In genomic region chr1:110034040-110034450, GRCh38 we compare ENCODE assay signal across 9 cellular contexts. TPM values are rescaled to one million over a fixed set of nuclear protein-coding genes. Genes with fewer than 3 reads are reported as not detected.
A peak's percentile ranks its signal among the peaks of the same experiment; 100 is the strongest.
DNase-seq lines count a peak whose midpoint lies in the region; ATAC-seq and TF ChIP-seq lines count a peak whose summit lies in the region.
"Had no signal": no experiment of that assay in that cellular context is flagged by ENCODE, and none has a peak within 500 bp of the region (broad histone marks: within the 10 kb centered on the region; RNA-seq: fewer than 3 reads in every experiment).

No MANE protein-coding gene starts in this region.

- WGBS in aorta, 2 donors: 59 to 61% methylated on average over 4 of the region's 4 CpGs

- peaks cover 12% of the 10 kb centered on the region for H3K36me3 Mint-ChIP-seq in MCF 10A (ENCODE audit: insufficient read depth, unreplicated experiment)

- no peaks in the 10 kb centered on the region for H3K27me3 ChIP-seq in left ventricle myocardium inferior (ENCODE audit: low read depth)
- H3K27me3 ChIP-seq in mononuclear cell (ENCODE audit: insufficient read depth, low read length): no peaks in the 10 kb centered on the region
- H3K27me3 ChIP-seq in aorta (ENCODE audit: control insufficient read depth in 1 of 2, insufficient read depth in 2 of 2, low read length in 1 of 2): no peaks in the 10 kb centered on the region

- POLR2A ChIA-PET in MCF 10A (lab: Yijun Ruan, JAX): interaction anchor here (0.6 to 3.4 kb wide), 17 partner anchors 8 to 488 kb away, joined by 3 to 24 read pairs (median 5); partner anchors contain the start of genes AHCYL1, GNAI3 and RBM15

- intact Hi-C loops in left ventricle myocardium inferior (cut with micrococcal nuclease): no loop called here
- intact Hi-C loops in left ventricle myocardium superior (cut with micrococcal nuclease): no loop called here
- intact Hi-C loops in MCF 10A (cut with micrococcal nuclease): no loop called here
- intact Hi-C loops in aorta (cut with DNase I): loop anchor here in 1 of 2 donors (5.0 kb wide), 1 partner anchor 428 kb away; no protein-coding TSS in a partner anchor

- H3K4me3 Mint-ChIP-seq in MCF 10A (ENCODE audit: unreplicated experiment): peak overlapping the region; percentile 97

- CTCF ChIA-PET in MCF 10A (lab: Yijun Ruan, JAX): interaction anchor here (1.0 to 4.0 kb wide), 5 partner anchors 9 to 71 kb away, joined by 4 to 20 read pairs (median 5); no protein-coding TSS in a partner anchor

- H3K4me3 ChIP-seq in left ventricle myocardium inferior (peak overlapping the region; percentile 98), mononuclear cell (ENCODE audit: low read length) (peak overlapping the region; percentile 98), aorta (ENCODE audit: low read length in 2 of 2) (peak overlapping the region; percentile 45 to 68)

- H3K36me3 ChIP-seq in left ventricle myocardium inferior (peaks cover 13% of the 10 kb centered on the region), aorta (ENCODE audit: control insufficient read depth in 1 of 2, insufficient read depth in 2 of 2, low read length in 1 of 2) (peaks cover 5 to 6% of the 10 kb centered on the region in 2 donors)

- TSS peak; percentile 85 for BruUV-seq in MCF 10A (replicated peaks; lab: Mats Ljungman, UMichigan)

- peaks cover 18% of the 10 kb centered on the region for H3K4me1 Mint-ChIP-seq in MCF 10A (ENCODE audit: insufficient read depth, unreplicated experiment)

- H3K27ac ChIP-seq in left ventricle myocardium inferior (replicated peaks) (peak overlapping the region; percentile 95), aorta (ENCODE audit: low read depth in 1 of 2, low read length in 2 of 2) (no peak overlapping the region)

- H3K9me3 ChIP-seq in left ventricle myocardium inferior (replicated peaks) (no peaks in the 10 kb centered on the region), mononuclear cell (ENCODE audit: low read depth, low read length) (no peaks in the 10 kb centered on the region), aorta (ENCODE audit: control insufficient read depth, low read length) (no peaks in the 10 kb centered on the region)

- TF ChIP-seq CTCF in left ventricle myocardium inferior (IDR thresholded peaks at IDR 0.05; ENCODE audit: borderline replicate concordance) (no peak), MCF 10A (IDR thresholded peaks at IDR 0.05; ENCODE audit: unreplicated experiment) (no peak), omental fat pad (IDR thresholded peaks at IDR 0.05) (no peak)

- DNase-seq in left ventricle myocardium inferior: no peak
- no peak for DNase-seq in left ventricle myocardium superior
- DNase-seq in MCF 10A (ENCODE audit: unreplicated experiment): no peak
- DNase-seq in aorta: no peak
- DNase-seq in omental fat pad (ENCODE audit: low spot score): no peak
- DNase-seq in NCI-H2171 treated with DMSO at 0.1 percent for 48 hours (lab: John Stamatoyannopoulos, UW): no peak
- no peak for DNase-seq in germinal center (ENCODE audit: low spot score)

- no peaks in the 10 kb centered on the region for H3K27me3 Mint-ChIP-seq in MCF 10A (ENCODE audit: insufficient read depth, unreplicated experiment)

- H3K27ac Mint-ChIP-seq in MCF 10A (ENCODE audit: low read depth, unreplicated experiment): peak overlapping the region; percentile 94

- no peaks in the 10 kb centered on the region for H3K9me3 Mint-ChIP-seq in MCF 10A (ENCODE audit: unreplicated experiment)

- ATAC-seq in left ventricle myocardium superior (no peak), aorta (ENCODE audit: low FRiP score) (no peak), omental fat pad (ENCODE audit: low FRiP score) (no peak)

- H3K4me1 ChIP-seq in left ventricle myocardium inferior: peaks cover 28% of the 10 kb centered on the region
- peaks cover 45% of the 10 kb centered on the region for H3K4me1 ChIP-seq in mononuclear cell (ENCODE audit: insufficient read depth, low read length)
- no peaks in the 10 kb centered on the region for H3K4me1 ChIP-seq in aorta (ENCODE audit: control insufficient read depth in 1 of 2, insufficient read depth in 2 of 2, low read length in 2 of 2)

RNA-seq across cellular contexts. Expression of gene STRIP1, which starts 0.4 kb away (rescaled TPM):
- total RNA-seq in left ventricle myocardium inferior: 18.1 TPM
- total RNA-seq in left ventricle myocardium superior: 17.2 TPM
- 35.6 and 40.6 TPM in 2 replicates for total RNA-seq in MCF 10A (2022)
- total RNA-seq in mononuclear cell: 49.3 TPM
- total RNA-seq in aorta: 10 to 100 TPM; 28.6 to 45.9 TPM
- 10 to 100 TPM in 1 of 2 donors, 1 to 10 TPM in 1; 8.3 to 26.0 TPM for polyA plus RNA-seq in aorta
- 10 to 100 TPM; 36.7 to 50.7 (median 46.1) TPM for total RNA-seq in omental fat pad

RNA-seq across cellular contexts. Expression of gene ALX3, which starts 36.4 kb away (rescaled TPM):
- total RNA-seq in left ventricle myocardium inferior (not detected), left ventricle myocardium superior (not detected), MCF 10A (2022) (not detected in 2 replicates), mononuclear cell (not detected), aorta (not detected), omental fat pad (not detected)
- polyA plus RNA-seq in aorta: not detected
- total RNA-seq: dermis microvascular lymphatic vessel endothelial cell had no signal

RNA-seq across cellular contexts. Expression of gene AHCYL1, which starts 49.5 kb away (rescaled TPM):
- 45.2 TPM for total RNA-seq in left ventricle myocardium inferior
- total RNA-seq in left ventricle myocardium superior: 43.8 TPM
- total RNA-seq in MCF 10A (2022): 104 and 106 TPM in 2 replicates
- total RNA-seq in mononuclear cell: 7.0 TPM
- total RNA-seq in aorta: 10 to 100 TPM; 69.0 to 79.0 TPM
- 10 to 100 TPM; 41.9 to 50.0 TPM for polyA plus RNA-seq in aorta
- total RNA-seq in omental fat pad: 100 to 1,000 TPM in 2 of 4 donors, 10 to 100 TPM in 2; 76.0 to 107 (median 95.8) TPM
